20 cellular contexts compared by ENCODE assay signal in the genomic region with DNA sequence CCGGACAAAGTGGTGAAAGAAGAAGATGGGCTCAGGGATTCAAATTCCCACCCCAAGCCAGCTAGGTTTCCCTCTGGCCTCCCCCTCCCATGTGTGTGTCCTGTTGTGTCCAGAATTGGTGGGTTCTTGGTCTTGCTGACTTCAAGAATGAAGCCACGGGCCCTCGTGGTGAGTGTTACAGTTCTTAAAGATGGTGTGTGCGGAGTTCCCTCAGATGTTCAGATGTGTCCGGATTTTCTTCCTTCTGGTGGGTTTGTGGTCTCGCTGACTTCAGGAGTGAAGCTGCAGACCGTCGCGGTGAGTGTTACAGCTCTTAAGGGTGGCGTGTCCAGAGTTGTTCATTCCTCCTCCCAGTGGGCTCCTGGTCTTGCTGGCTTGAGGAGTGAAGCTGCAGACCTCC.
"Had no signal": no experiment of that assay in that cellular context is flagged by ENCODE, and none has a peak within 500 bp of the region (broad histone marks: within the 10 kb centered on the region; RNA-seq: fewer than 3 reads in every experiment).

No MANE protein-coding gene starts in this region.

- H3K36me3 ChIP-seq: gastroesophageal sphincter, left lung, thoracic aorta had no signal

- H3K9me3 Mint-ChIP-seq: dendritic cell treated with granulocyte-macrophage colony-stimulating factor and Interleukin-4, amounts not matched to agents 40 ng/mL and 50 ng/mL, for 4 days; immature natural killer cell; nephron; stimulated activated memory B cell treated with anti-CD40 and anti-IgM and Interleukin-4, amounts not matched to agents 10 μg/mL and 1 μg/mL and 100 μg/mL, for 72 hours; stimulated activated naive CD8-positive, alpha-beta T cell treated with anti-CD3 and anti-CD28 coated beads, Interleukin-15, Interleukin-2, amounts not matched to agents 100 ng/mL and 50 ng/mL, for 24 hours had no signal

- H3K36me3 Mint-ChIP-seq: immature natural killer cell; naive B cell; stimulated activated memory B cell treated with anti-CD40 and anti-IgM and Interleukin-4, amounts not matched to agents 10 μg/mL and 1 μg/mL and 100 μg/mL, for 72 hours had no signal

- H3K27me3 ChIP-seq: esophagus squamous epithelium, gastroesophageal sphincter had no signal

- H3K27me3 Mint-ChIP-seq: stimulated activated memory B cell treated with anti-CD40 and anti-IgM and Interleukin-4, amounts not matched to agents 10 μg/mL and 1 μg/mL and 100 μg/mL, for 72 hours had no signal

- H3K4me3 Mint-ChIP-seq: dendritic cell treated with granulocyte-macrophage colony-stimulating factor and Interleukin-4, amounts not matched to agents 40 ng/mL and 50 ng/mL, for 4 days; nephron; stimulated activated memory B cell treated with anti-CD40 and anti-IgM and Interleukin-4, amounts not matched to agents 10 μg/mL and 1 μg/mL and 100 μg/mL, for 72 hours; stimulated activated naive CD8-positive, alpha-beta T cell treated with anti-CD3 and anti-CD28 coated beads, Interleukin-15, Interleukin-2, amounts not matched to agents 100 ng/mL and 50 ng/mL, for 24 hours had no signal

- H3K27ac ChIP-seq: gastroesophageal sphincter, left lung, thoracic aorta had no signal

- H3K9me3 ChIP-seq: esophagus squamous epithelium, gastroesophageal sphincter, left lung, thoracic aorta had no signal

- H3K4me3 ChIP-seq: esophagus squamous epithelium, left lung, lung, smooth muscle cell had no signal

- H3K4me1 Mint-ChIP-seq: naive B cell; stimulated activated memory B cell treated with anti-CD40 and anti-IgM and Interleukin-4, amounts not matched to agents 10 μg/mL and 1 μg/mL and 100 μg/mL, for 72 hours had no signal

- DNase-seq: esophagus squamous epithelium; foreskin fibroblast; glutamatergic neuron; immature natural killer cell; mesenchymal stem cell; naive B cell; right cardiac atrium; stimulated activated CD4-positive, alpha-beta T cell treated with anti-CD3 and anti-CD28 coated beads, Interleukin-15, amount 100 ng/mL, for 24 hours; stimulated activated CD4-positive, alpha-beta T cell treated with anti-CD3 and anti-CD28 coated beads, Interleukin-1b, Interleukin-23, amount 100 ng/mL, for 48 hours; stimulated activated CD4-positive, alpha-beta T cell treated with anti-CD3 and anti-CD28 coated beads, Interleukin-4, amount 100 ng/mL, for 24 hours; trophoblast cell had no signal

- H3K27ac Mint-ChIP-seq: immature natural killer cell; naive B cell; nephron; stimulated activated memory B cell treated with anti-CD40 and anti-IgM and Interleukin-4, amounts not matched to agents 10 μg/mL and 1 μg/mL and 100 μg/mL, for 72 hours; stimulated activated naive CD8-positive, alpha-beta T cell treated with anti-CD3 and anti-CD28 coated beads, Interleukin-15, Interleukin-2, amounts not matched to agents 100 ng/mL and 50 ng/mL, for 24 hours had no signal

- ATAC-seq: gastroesophageal sphincter; left lung; right cardiac atrium; stimulated activated memory B cell treated with anti-CD40 and anti-IgM and Interleukin-4, amounts not matched to agents 10 μg/mL and 1 μg/mL and 100 μg/mL, for 72 hours had no signal
